14 cellular contexts compared by ENCODE assay signal in genomic region chr19:42032428-42032827, GRCh38. TPM values are rescaled to one million over a fixed set of nuclear protein-coding genes. Genes with fewer than 3 reads are reported as not detected.
DNase-seq lines count a peak whose midpoint lies in the region; ATAC-seq and TF ChIP-seq lines count a peak whose summit lies in the region.
"Had no signal": no experiment of that assay in that cellular context is flagged by ENCODE, and none has a peak within 500 bp of the region (broad histone marks: within the 10 kb centered on the region; RNA-seq: fewer than 3 reads in every experiment).

No MANE protein-coding gene starts in this region.

- CTCF ChIA-PET in MCF 10A (lab: Yijun Ruan, JAX): interaction anchor here (0.6 kb wide), 1 partner anchor 283 kb away, joined by 5 read pairs; no protein-coding TSS in a partner anchor

- no peaks in the 10 kb centered on the region for H3K4me1 Mint-ChIP-seq in MCF 10A (ENCODE audit: insufficient read depth, unreplicated experiment)
- H3K4me1 Mint-ChIP-seq in endothelial cell (ENCODE audit: unreplicated experiment): no peaks in the 10 kb centered on the region

- H3K9me3 Mint-ChIP-seq in MCF 10A (ENCODE audit: unreplicated experiment): no peaks in the 10 kb centered on the region
- no peaks in the 10 kb centered on the region for H3K9me3 Mint-ChIP-seq in endothelial cell (ENCODE audit: unreplicated experiment)
- H3K9me3 Mint-ChIP-seq: activated CD8-positive, alpha-beta T cell treated with anti-CD3 and anti-CD28 coated beads for 36 hours; stimulated activated naive B cell treated with anti-CD40 and anti-IgM and Interleukin-4, amounts not matched to agents 10 μg/mL and 1 μg/mL and 100 μg/mL, for 72 hours had no signal

- H3K27me3 Mint-ChIP-seq in MCF 10A (ENCODE audit: insufficient read depth, unreplicated experiment) (no peaks in the 10 kb centered on the region), endothelial cell (ENCODE audit: unreplicated experiment) (no peaks in the 10 kb centered on the region)

- H3K4me3 ChIP-seq in epithelial cell of proximal tubule (ENCODE audit: low read depth, low read length): no peak overlapping the region

- POLR2A ChIA-PET in MCF 10A (lab: Yijun Ruan, JAX): no interaction called here

- H3K4me3 Mint-ChIP-seq in MCF 10A (ENCODE audit: unreplicated experiment): no peak overlapping the region
- no peak overlapping the region for H3K4me3 Mint-ChIP-seq in endothelial cell (ENCODE audit: unreplicated experiment)
- H3K4me3 Mint-ChIP-seq: activated CD8-positive, alpha-beta T cell treated with anti-CD3 and anti-CD28 coated beads for 36 hours; stimulated activated naive B cell treated with anti-CD40 and anti-IgM and Interleukin-4, amounts not matched to agents 10 μg/mL and 1 μg/mL and 100 μg/mL, for 72 hours had no signal

- intact Hi-C loops in MCF 10A (cut with micrococcal nuclease): loop anchor here (5.0 kb wide), 1 partner anchor 35 kb away; no protein-coding TSS in a partner anchor

- TF ChIP-seq CTCF in epithelial cell of proximal tubule (conservative IDR thresholded peaks at IDR 0.05; ENCODE audit: low read depth, low read length): no peak
- TF ChIP-seq CTCF in MCF 10A (IDR thresholded peaks at IDR 0.05; ENCODE audit: unreplicated experiment): no peak
- TF ChIP-seq CTCF in endothelial cell (IDR thresholded peaks at IDR 0.05; ENCODE audit: unreplicated experiment): no peak

- peak; percentile 15 for DNase-seq in NCI-H2171 treated with DMSO at 0.1 percent for 48 hours (lab: John Stamatoyannopoulos, UW)
- DNase-seq in NCI-H2171 (lab: John Stamatoyannopoulos, UW): no peak
- DNase-seq in NCI-H446 treated with DMSO at 0.1 percent for 48 hours (lab: John Stamatoyannopoulos, UW): peak; percentile 94
- peak; percentile 32 for DNase-seq in epithelial cell of proximal tubule (ENCODE audit: low read depth)
- no peak for DNase-seq in MCF 10A (ENCODE audit: unreplicated experiment)
- DNase-seq in endothelial cell (ENCODE audit: low spot score): no peak
- DNase-seq in AML-193 (lab: John Stamatoyannopoulos, UW): no peak
- DNase-seq: activated CD8-positive, alpha-beta T cell treated with anti-CD3 and anti-CD28 coated beads for 36 hours; activated naive CD4-positive, alpha-beta T cell treated with anti-CD3 and anti-CD28 coated beads, Interleukin-2, amount 50 U/mL, for 16 hours; left ventricle myocardium superior; stimulated activated CD4-positive, alpha-beta T cell treated with anti-CD3 and anti-CD28 coated beads, Interleukin-1b, Interleukin-23, amount 100 ng/mL, for 48 hours; stimulated activated naive B cell treated with anti-CD40 and anti-IgM and Interleukin-4, amounts not matched to agents 10 μg/mL and 1 μg/mL and 100 μg/mL, for 72 hours had no signal

- H3K27ac Mint-ChIP-seq in MCF 10A (ENCODE audit: low read depth, unreplicated experiment) (no peak overlapping the region), endothelial cell (ENCODE audit: unreplicated experiment) (no peak overlapping the region)
- H3K27ac Mint-ChIP-seq: activated CD8-positive, alpha-beta T cell treated with anti-CD3 and anti-CD28 coated beads for 36 hours; stimulated activated naive B cell treated with anti-CD40 and anti-IgM and Interleukin-4, amounts not matched to agents 10 μg/mL and 1 μg/mL and 100 μg/mL, for 72 hours had no signal

- no TSS peak for BruUV-seq in MCF 10A (replicated peaks; lab: Mats Ljungman, UMichigan)

- ATAC-seq in GM18907 (IDR thresholded peaks at IDR 0.05; ENCODE audit: unreplicated experiment): no peak
- ATAC-seq: activated CD8-positive, alpha-beta T cell treated with anti-CD3 and anti-CD28 coated beads for 36 hours; left ventricle myocardium superior; stimulated activated naive B cell treated with anti-CD40 and anti-IgM and Interleukin-4, amounts not matched to agents 10 μg/mL and 1 μg/mL and 100 μg/mL, for 72 hours had no signal

- H3K36me3 Mint-ChIP-seq in MCF 10A (ENCODE audit: insufficient read depth, unreplicated experiment): no peaks in the 10 kb centered on the region
- H3K36me3 Mint-ChIP-seq in endothelial cell (ENCODE audit: low read depth, unreplicated experiment): no peaks in the 10 kb centered on the region
- H3K36me3 Mint-ChIP-seq: stimulated activated naive B cell treated with anti-CD40 and anti-IgM and Interleukin-4, amounts not matched to agents 10 μg/mL and 1 μg/mL and 100 μg/mL, for 72 hours had no signal

RNA-seq across cellular contexts. Expression of gene GRIK5, which starts 37.6 kb away (rescaled TPM):
- total RNA-seq in epithelial cell of proximal tubule (2.5 and 14.3 TPM in 2 replicates), MCF 10A (2022) (1.6 and 1.8 TPM in 2 replicates), endothelial cell (ENCODE audit: unreplicated experiment) (18.4 TPM)
- total RNA-seq: HT1080 had no signal

RNA-seq across cellular contexts. Expression of gene ATP1A3, which starts 38.4 kb away (rescaled TPM):
- 0.36 TPM in 1 of 2 replicates, not detected in the other for total RNA-seq in epithelial cell of proximal tubule
- total RNA-seq in MCF 10A (2022): not detected in 2 replicates
- not detected for total RNA-seq in endothelial cell (ENCODE audit: unreplicated experiment)

RNA-seq across cellular contexts. Expression of gene ZNF574, which starts 43.5 kb away (rescaled TPM):
- 19.6 and 22.1 TPM in 2 replicates for total RNA-seq in epithelial cell of proximal tubule
- total RNA-seq in MCF 10A (2022): 12.2 and 13.5 TPM in 2 replicates
- total RNA-seq in endothelial cell (ENCODE audit: unreplicated experiment): 19.7 TPM

Comparison
In these comparisons a context has a peak if more than half of its experiments do, and no peak if none do; other contexts are left out.
1. DNase-seq: peak in NCI-H2171 treated with DMSO at 0.1 percent for 48 hours (single experiment), NCI-H446 treated with DMSO at 0.1 percent for 48 hours (single experiment) and epithelial cell of proximal tubule (single experiment); none in NCI-H2171 (single experiment), MCF 10A (single experiment), endothelial cell (single experiment) and AML-193 (0 of 2).